ENCODE assay signal across 24 cellular contexts in the genomic region with DNA sequence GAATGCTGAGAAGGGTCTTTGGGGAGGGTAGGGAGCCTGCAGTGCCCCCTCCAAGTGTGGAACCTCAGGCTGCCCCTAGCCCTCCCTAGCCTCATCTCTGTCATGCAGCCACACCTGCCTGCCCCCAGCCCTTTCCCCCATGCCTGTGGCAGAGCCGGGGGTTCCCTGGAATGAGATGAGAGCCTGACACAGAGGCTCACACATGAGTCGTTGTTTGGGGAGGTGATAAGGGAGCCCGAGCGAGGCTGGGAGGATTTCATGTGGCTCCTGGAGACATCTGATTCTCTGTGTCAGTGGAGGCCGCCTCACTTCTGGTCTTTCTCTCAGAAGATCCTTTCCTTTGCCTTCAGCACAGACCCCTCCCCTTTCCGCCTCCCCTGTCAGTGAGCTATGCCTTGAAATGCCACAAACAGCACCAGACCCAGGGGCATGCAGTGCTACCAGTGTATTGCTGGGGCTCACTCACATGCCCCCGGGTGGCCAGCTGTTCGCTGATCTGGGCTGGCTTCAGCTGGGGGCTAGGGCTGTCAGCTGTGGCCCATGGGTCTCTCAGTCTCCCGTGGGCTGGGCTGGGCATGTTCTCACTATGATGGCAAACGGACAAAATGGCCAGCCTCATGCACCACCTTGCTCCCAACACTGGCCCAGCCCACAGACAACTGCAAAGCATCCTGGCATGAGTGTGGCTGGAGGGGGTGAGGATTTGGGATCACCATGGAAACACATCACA.
"Had no signal": no experiment of that assay in that cellular context is flagged by ENCODE, and none has a peak within 500 bp of the region (broad histone marks: within the 10 kb centered on the region; RNA-seq: fewer than 3 reads in every experiment).

No MANE protein-coding gene starts in this region.

- H3K9me3 ChIP-seq: MG63 had no signal

- H3K27me3 ChIP-seq: MG63, SJSA1 had no signal

- H3K4me1 ChIP-seq: SJSA1 had no signal

- H3K27ac ChIP-seq: SJSA1, SK-N-MC had no signal

- H3K36me3 ChIP-seq: MG63, SJSA1 had no signal

- H3K4me3 ChIP-seq: MG63, SJSA1, SK-N-MC had no signal

- DNase-seq: Karpas-422, KBM-7, MG63, NCI-H1092, NCI-H1105 treated with DMSO at 0.1 percent for 48 hours, NCI-H1417 treated with DMSO at 0.1 percent for 48 hours, NCI-H146, NCI-H1694 treated with DMSO at 0.1 percent for 48 hours, NCI-H1930, NCI-H2081, NCI-H2107, NCI-H2227 treated with DMSO at 0.1 percent for 48 hours, NCI-H446, NCI-H510A, NCI-H524 treated with DMSO at 0.1 percent for 48 hours, NCI-H69, NCI-H774, Right ventricle myocardium superior, RPMI8226, SIG-M5 had no signal

- FAIRE-seq: HTR-8/SVneo, RCC 7860 had no signal
